8 cellular contexts compared by ENCODE assay signal in the genomic region with DNA sequence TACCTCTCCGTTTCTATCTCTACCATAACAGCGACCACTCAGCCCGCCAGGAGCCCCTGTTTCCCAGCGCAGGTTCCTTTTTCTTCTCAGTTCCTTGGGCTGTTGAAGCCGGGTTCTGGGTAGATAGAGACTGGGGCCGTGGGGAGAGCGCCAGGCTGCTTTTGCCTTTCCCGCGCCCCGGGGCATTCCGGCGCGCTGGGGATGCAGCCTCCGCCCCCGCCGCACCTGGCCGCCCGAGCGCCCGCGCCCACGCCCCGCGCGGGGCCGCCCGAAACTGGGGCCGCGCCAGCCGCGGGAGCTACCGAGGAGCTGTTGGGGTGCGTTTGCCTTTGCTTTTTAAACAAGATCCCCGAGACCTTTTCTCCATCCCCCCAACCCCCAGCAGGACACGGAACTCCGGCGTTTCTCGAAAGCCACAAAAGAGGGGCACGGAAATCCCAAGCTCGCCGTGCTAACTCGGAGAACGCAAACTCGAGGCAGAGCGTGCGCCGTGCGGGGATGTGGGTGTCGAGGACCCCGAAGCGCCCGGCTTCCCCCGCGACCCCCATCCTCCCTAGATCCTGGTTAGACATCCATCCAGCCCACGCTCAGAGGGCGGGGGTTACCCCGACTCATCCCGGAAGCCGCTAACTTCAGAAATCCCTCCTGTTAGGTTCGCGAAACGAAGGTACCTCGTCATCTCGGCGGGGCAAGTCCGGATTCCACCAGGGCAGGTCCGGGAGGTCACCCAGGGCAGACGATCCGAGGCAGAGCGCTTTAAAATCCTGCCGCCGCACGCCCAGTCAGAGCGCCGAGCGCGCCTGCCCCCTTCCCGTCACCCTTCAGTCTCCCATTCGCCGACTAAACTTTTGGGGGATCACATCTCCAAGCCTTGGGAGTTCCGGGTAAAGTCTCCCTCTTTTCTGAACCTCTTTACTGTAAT. TPM values are rescaled to one million over a fixed set of nuclear protein-coding genes. Genes with fewer than 3 reads are reported as not detected.
DNase-seq lines count a peak whose midpoint lies in the region; ATAC-seq and TF ChIP-seq lines count a peak whose summit lies in the region.

No MANE protein-coding gene starts in this region.

- H3K4me3 ChIP-seq in AG04450 (ENCODE audit: low read depth, low read length) (peak overlapping the region; percentile 68), foreskin fibroblast (ENCODE audit: low read depth in 1 of 2, low read length in 2 of 2) (peak overlapping the region; percentile 28 to 70), psoas muscle (peak overlapping the region; percentile 83)

- TF ChIP-seq CTCF in AG04450 (IDR thresholded peaks at IDR 0.05; ENCODE audit: low read depth, low read length) (no peak), GM20000 (IDR thresholded peaks at IDR 0.05; ENCODE audit: extremely low read depth, missing control alignments) (no peak), foreskin fibroblast (IDR thresholded peaks at IDR 0.05; ENCODE audit: low read depth, low read length) (no peak), psoas muscle (IDR thresholded peaks at IDR 0.05) (no peak)

- DNase-seq in AG04450 (ENCODE audit: low read depth, low spot score), result no peak
- DNase-seq in GM20000 (ENCODE audit: low spot score), result peak; percentile 78
- DNase-seq in activated CD4-positive, alpha-beta memory T cell treated with anti-CD3 and anti-CD28 coated beads, Interleukin-2, amount 10 ng/mL, durations not matched to agents 7 days and 5 days, result peak; percentile 23
- peak in 1 of 2 donors; percentile 21 for DNase-seq in foreskin fibroblast
- peak; percentile 12 to 55 for DNase-seq in psoas muscle
- DNase-seq in NCI-H2081 treated with DMSO at 0.1 percent for 48 hours (lab: John Stamatoyannopoulos, UW), result no peak

- no peak overlapping the region for H3K27ac Mint-ChIP-seq in activated CD4-positive, alpha-beta memory T cell treated with anti-CD3 and anti-CD28 coated beads, Interleukin-2, amount 10 ng/mL, durations not matched to agents 7 days and 5 days

- no peaks in the 10 kb centered on the region for H3K36me3 ChIP-seq in psoas muscle (ENCODE audit: insufficient read depth in 1 of 2, low read depth in 1 of 2)

- H3K27ac ChIP-seq in AG04450 (ENCODE audit: low read depth, low read length), result no peak overlapping the region
- no peak overlapping the region for H3K27ac ChIP-seq in psoas muscle

- H3K4me3 Mint-ChIP-seq in activated CD4-positive, alpha-beta memory T cell treated with anti-CD3 and anti-CD28 coated beads, Interleukin-2, amount 10 ng/mL, durations not matched to agents 7 days and 5 days, result peak overlapping the region; percentile 56

- peaks cover 12% of the 10 kb centered on the region for H3K4me1 Mint-ChIP-seq in activated CD4-positive, alpha-beta memory T cell treated with anti-CD3 and anti-CD28 coated beads, Interleukin-2, amount 10 ng/mL, durations not matched to agents 7 days and 5 days

- WGBS in psoas muscle, 3 donors, result 0 to 1% (median 1%) methylated on average over 65 to 81 of the region's 81 CpGs

- peaks cover 75% of the 10 kb centered on the region for H3K27me3 Mint-ChIP-seq in activated CD4-positive, alpha-beta memory T cell treated with anti-CD3 and anti-CD28 coated beads, Interleukin-2, amount 10 ng/mL, durations not matched to agents 7 days and 5 days

- peaks cover 9% of the 10 kb centered on the region for H3K4me1 ChIP-seq in psoas muscle

- H3K9me3 Mint-ChIP-seq in activated CD4-positive, alpha-beta memory T cell treated with anti-CD3 and anti-CD28 coated beads, Interleukin-2, amount 10 ng/mL, durations not matched to agents 7 days and 5 days, result no peaks in the 10 kb centered on the region

- intact Hi-C loops in psoas muscle (cut with DNase I), result no loop called here

- H3K27me3 ChIP-seq in AG04450 (ENCODE audit: control insufficient read depth, insufficient read depth, low read length), result peaks cover 44% of the 10 kb centered on the region
- peaks cover 0 to 67% (median 13%) of the 10 kb centered on the region in 3 donors for H3K27me3 ChIP-seq in psoas muscle (ENCODE audit: insufficient read depth in 3 of 3, low read length in 2 of 3)

- CTCF ChIA-PET in AG04450 (lab: Charles Lee), result interaction anchor here (1.2 to 1.4 kb wide), 2 partner anchors 12 to 21 kb away, joined by 3 to 4 read pairs; no protein-coding TSS in a partner anchor
- CTCF ChIA-PET in activated CD4-positive, alpha-beta memory T cell treated with anti-CD3 and anti-CD28 coated beads, Interleukin-2, amount 10 ng/mL, durations not matched to agents 7 days and 5 days (lab: Charles Lee), result interaction anchor here (0.6 to 0.8 kb wide), 2 partner anchors 40 to 196 kb away, joined by 3 to 4 read pairs; no protein-coding TSS in a partner anchor

- ATAC-seq in psoas muscle (no peak), HG03159 (IDR thresholded peaks at IDR 0.05; ENCODE audit: unreplicated experiment) (no peak), GM21423 (IDR thresholded peaks at IDR 0.05; ENCODE audit: unreplicated experiment) (no peak)

- no peaks in the 10 kb centered on the region for H3K36me3 Mint-ChIP-seq in activated CD4-positive, alpha-beta memory T cell treated with anti-CD3 and anti-CD28 coated beads, Interleukin-2, amount 10 ng/mL, durations not matched to agents 7 days and 5 days (ENCODE audit: low read depth)

- H3K9me3 ChIP-seq in AG04450 (ENCODE audit: control insufficient read depth, insufficient read depth, low read length) (no peaks in the 10 kb centered on the region; the same call in 1 of the 2 replicates), psoas muscle (no peaks in the 10 kb centered on the region)

- POLR2A ChIA-PET in AG04450 (lab: Yijun Ruan, JAX), result no interaction called here
- POLR2A ChIA-PET in activated CD4-positive, alpha-beta memory T cell treated with anti-CD3 and anti-CD28 coated beads, Interleukin-2, amount 10 ng/mL, durations not matched to agents 7 days and 5 days (lab: Charles Lee), result no interaction called here

RNA-seq across cellular contexts. Expression of a gene that starts 1.0 kb away (rescaled TPM):
- polyA plus RNA-seq in AG04450 (2011; rRNA removed) (not detected in 2 replicates), psoas muscle (under 1 TPM in 1 of 3 donors, not detected in 2; 0.08 TPM)
- polyA minus RNA-seq in AG04450 (2011; rRNA and poly(A)+ RNA removed), result 0.18 TPM in 1 of 2 replicates, not detected in the other
- not detected for total RNA-seq in activated CD4-positive, alpha-beta memory T cell treated with anti-CD3 and anti-CD28 coated beads, Interleukin-2, amount 10 ng/mL, durations not matched to agents 7 days and 5 days
- not detected for total RNA-seq in psoas muscle

Comparison
In these comparisons a context has a peak if more than half of its experiments do, and no peak if none do; other contexts are left out.
1. DNase-seq: peak in GM20000 (single experiment), activated CD4-positive, alpha-beta memory T cell treated with anti-CD3 and anti-CD28 coated beads, Interleukin-2, amount 10 ng/mL, durations not matched to agents 7 days and 5 days (single experiment) and psoas muscle (2 of 2); none in AG04450 (single experiment) and NCI-H2081 treated with DMSO at 0.1 percent for 48 hours (single experiment).
2. Peak in every context shown above with its lines, with median percentiles within 50 percentile points of each other: H3K4me3 ChIP-seq.